In the genomic region with DNA sequence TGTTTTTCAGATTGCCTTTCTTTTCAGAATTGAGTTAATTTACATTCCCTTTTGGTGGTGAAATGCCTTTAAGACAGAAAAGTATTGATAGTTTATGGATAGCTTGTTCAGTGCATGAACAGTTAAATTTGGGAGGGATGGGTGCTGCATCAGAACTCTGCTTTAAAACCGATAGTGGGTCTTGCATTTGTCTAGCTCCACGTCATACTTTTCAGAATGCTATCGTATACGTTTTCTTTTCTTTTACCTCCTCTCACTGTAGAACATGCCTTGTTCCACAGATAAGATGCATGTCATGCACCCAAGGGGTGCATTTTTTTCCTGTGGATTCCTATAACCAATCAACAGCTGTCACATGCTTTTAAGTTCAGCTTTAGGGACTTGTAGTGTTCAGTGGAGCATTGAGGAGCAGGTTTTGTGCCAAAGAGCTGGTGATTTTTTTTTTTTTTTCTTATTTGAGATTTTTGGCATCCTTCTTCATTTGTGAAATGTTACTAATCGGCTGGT, we compare ENCODE assay signal across 11 cellular contexts.
A peak's percentile ranks its signal among the peaks of the same experiment; 100 is the strongest.
DNase-seq lines count a peak whose midpoint lies in the region; ATAC-seq, FAIRE-seq and TF ChIP-seq lines count a peak whose summit lies in the region.
"Had no signal": no experiment of that assay in that cellular context is flagged by ENCODE, and none has a peak within 500 bp of the region (broad histone marks: within the 10 kb centered on the region; RNA-seq: fewer than 3 reads in every experiment).

No MANE protein-coding gene starts in this region.

- no peak for ATAC-seq in HG03196 (IDR thresholded peaks at IDR 0.05; ENCODE audit: unreplicated experiment)
- ATAC-seq: K562 had no signal

- no peak for DNase-seq in H54 (ENCODE audit: insufficient read length, low spot score)
- peak; percentile 42 for DNase-seq in OCI-M1 (lab: John Stamatoyannopoulos, UW)
- peak in 1 of 2 experiments; percentile 18 for DNase-seq in erythroblast (lab: John Stamatoyannopoulos, UW)
- peak; percentile 77 for DNase-seq in pons (ENCODE audit: low spot score)
- no peak for DNase-seq in activated gamma-delta T cell (lab: John Stamatoyannopoulos, UW)
- DNase-seq in NCI-H2081 (lab: John Stamatoyannopoulos, UW) = no peak
- DNase-seq in iPS-NIHi7 (ENCODE audit: extremely low spot score) = no peak
- DNase-seq: activated gamma-delta T cell treated with Interleukin-2 at 50 U/mL for 16 hours had no signal

- FAIRE-seq in H54 (lab: Jason Lieb, UNC) = peak; percentile 11
- FAIRE-seq: G401.6, K562 had no signal

- no peak for TF ChIP-seq POLR2A in H54 (IDR thresholded peaks at IDR 0.05; ENCODE audit: low read depth, low read length)
- TF ChIP-seq POLR2A in erythroblast (IDR thresholded peaks at IDR 0.05; ENCODE audit: low read length) = peak; percentile 38

Comparison
In these comparisons a context has a peak if more than half of its experiments do, and no peak if none do; other contexts are left out.
1. DNase-seq: peak in OCI-M1 (single experiment) and pons (single experiment); none in H54 (single experiment), activated gamma-delta T cell (single experiment), NCI-H2081 (0 of 2) and iPS-NIHi7 (single experiment).